ENCODE assay signal across 8 cellular contexts in genomic region chrX:126770179-126770578, GRCh38. TPM values are rescaled to one million over a fixed set of nuclear protein-coding genes. Genes with fewer than 3 reads are reported as not detected.
DNase-seq lines count a peak whose midpoint lies in the region; FAIRE-seq and TF ChIP-seq lines count a peak whose summit lies in the region.

No MANE protein-coding gene starts in this region.

- CTCF ChIA-PET in HEK293 (lab: Yijun Ruan, JAX) (interaction anchor here (0.5 to 1.7 kb wide), 9 partner anchors 13 to 1483 kb away, joined by 3 to 6 read pairs (median 3); no protein-coding TSS in a partner anchor), OCI-LY7 (lab: Charles Lee; ENCODE audit: unreplicated experiment) (no interaction called here)

- no peak overlapping the region for H2AFZ ChIP-seq in OCI-LY7 (ENCODE audit: low read length)

- TF ChIP-seq CTCF in GM10266 (IDR thresholded peaks at IDR 0.05; ENCODE audit: control insufficient read depth, insufficient read depth, low read depth, missing control alignments) (peak; percentile 34), HEK293 (tag by site-specific recombination; IDR thresholded peaks at IDR 0.05) (no peak), OCI-LY7 (conservative IDR thresholded peaks at IDR 0.05; ENCODE audit: low read length) (peak; percentile 59), transverse colon (IDR thresholded peaks at IDR 0.05) (peak in 1 of 5 experiments; percentile 34)

- no peak overlapping the region for H3K4me3 ChIP-seq in HEK293 (ENCODE audit: low read depth, low read length)
- H3K4me3 ChIP-seq in OCI-LY7 (ENCODE audit: low read depth, low read length, poor library complexity, severe bottlenecking), result no peak overlapping the region
- no peak overlapping the region for H3K4me3 ChIP-seq in effector memory CD4-positive, alpha-beta T cell (ENCODE audit: insufficient read depth, low read depth, low read length, poor library complexity, severe bottlenecking)
- no peak overlapping the region for H3K4me3 ChIP-seq in transverse colon

- no peaks in the 10 kb centered on the region for H3K4me1 ChIP-seq in HEK293 (ENCODE audit: control insufficient read depth, insufficient read depth, low read length)
- no peaks in the 10 kb centered on the region for H3K4me1 ChIP-seq in OCI-LY7 (ENCODE audit: insufficient read depth, low read length, poor library complexity, severe bottlenecking)
- H3K4me1 ChIP-seq in effector memory CD4-positive, alpha-beta T cell (ENCODE audit: control insufficient read depth, insufficient read depth, low read length, poor library complexity, severe bottlenecking), result no peaks in the 10 kb centered on the region
- no peaks in the 10 kb centered on the region for H3K4me1 ChIP-seq in transverse colon

- H3K27ac ChIP-seq in HEK293 (ENCODE audit: extremely low read depth, low read depth, low read length) (no peak overlapping the region), OCI-LY7 (ENCODE audit: low read depth, low read length, poor library complexity, severe bottlenecking) (no peak overlapping the region), transverse colon (no peak overlapping the region)
- no peak overlapping the region for H3K27ac ChIP-seq in effector memory CD4-positive, alpha-beta T cell (ENCODE audit: insufficient read depth, low read length, poor library complexity, severe bottlenecking)

- DNase-seq in GM10266 (ENCODE audit: extremely low spot score) (peak; percentile 6), OCI-LY7 (ENCODE audit: low spot score) (peak; percentile 3), globus pallidus (ENCODE audit: low spot score) (peak; percentile 8), urothelium cell line (ENCODE audit: low spot score) (peak; percentile 4), transverse colon (no peak), NCI-H2227 (lab: John Stamatoyannopoulos, UW; ENCODE audit: unreplicated experiment) (no peak)
- no peak for DNase-seq in effector memory CD4-positive, alpha-beta T cell

- H3K4me2 ChIP-seq in OCI-LY7 (ENCODE audit: low read length), result no peak overlapping the region

- TF ChIP-seq POLR2A in transverse colon (IDR thresholded peaks at IDR 0.05), result no peak

- POLR2A ChIA-PET in HEK293 (lab: Yijun Ruan, JAX) (no interaction called here), OCI-LY7 (lab: Charles Lee) (no interaction called here)

- H4K20me1 ChIP-seq in OCI-LY7 (ENCODE audit: insufficient read depth, low read length), result no peaks in the 10 kb centered on the region

- H3K9me2 ChIP-seq in OCI-LY7 (ENCODE audit: insufficient read depth, low read length), result no peaks in the 10 kb centered on the region

- in situ Hi-C loops in transverse colon (cut with MboI; ENCODE audit: low pct_ligation_motif_present in 1 of 4, low pct_unique_long_range_greater_than_20kb in 1 of 4, low sequenced_read_pairs in 3 of 4), result no loop called here

- FAIRE-seq in urothelium cell line (lab: Jason Lieb, UNC), result no peak

- no TSS peak for BruUV-seq in OCI-LY7 (replicated peaks; lab: Mats Ljungman, UMichigan)

- no peak for TF ChIP-seq EP300 in transverse colon (IDR thresholded peaks at IDR 0.05; ENCODE audit: low read depth)

- H3K27me3 ChIP-seq in effector memory CD4-positive, alpha-beta T cell (replicated peaks; ENCODE audit: control insufficient read depth, insufficient read depth, low read length, poor library complexity, severe bottlenecking), result no peaks in the 10 kb centered on the region
- no peaks in the 10 kb centered on the region for H3K27me3 ChIP-seq in transverse colon

- intact Hi-C loops in OCI-LY7 (cut with micrococcal nuclease; ENCODE audit: unreplicated experiment) (no loop called here), transverse colon (cut with DNase I; ENCODE audit: low total_unique reads) (no loop called here)

- H3K79me2 ChIP-seq in OCI-LY7 (ENCODE audit: insufficient read depth, low read depth, low read length), result no peaks in the 10 kb centered on the region

- WGBS in transverse colon (ENCODE audit: low coverage in 1 of 2), 2 donors, result 12 to 20% methylated on average over 1 to 5 of the region's 5 CpGs

- H3K36me3 ChIP-seq in HEK293 (ENCODE audit: control insufficient read depth in 2 of 2, insufficient read depth in 1 of 2, low read length in 2 of 2), result no peaks in the 10 kb centered on the region
- no peaks in the 10 kb centered on the region for H3K36me3 ChIP-seq in OCI-LY7 (ENCODE audit: insufficient read depth, low read length)
- H3K36me3 ChIP-seq in effector memory CD4-positive, alpha-beta T cell (ENCODE audit: control insufficient read depth, insufficient read depth, low read length), result no peaks in the 10 kb centered on the region
- H3K36me3 ChIP-seq in transverse colon, result no peaks in the 10 kb centered on the region

- H3K9me3 ChIP-seq in HEK293 (ENCODE audit: control insufficient read depth, insufficient read depth, low read depth, low read length) (no peaks in the 10 kb centered on the region), OCI-LY7 (ENCODE audit: low read length) (no peaks in the 10 kb centered on the region), transverse colon (no peaks in the 10 kb centered on the region)
- no peaks in the 10 kb centered on the region for H3K9me3 ChIP-seq in effector memory CD4-positive, alpha-beta T cell (ENCODE audit: control insufficient read depth, low read length)

TF ChIP-seq in HEK293, 187 proteins besides CTCF, POLR2A, EP300 and RAD21:
- no peak for TF ChIP-seq ZNF571 (tag by site-specific recombination; IDR thresholded peaks at IDR 0.05)
- TF ChIP-seq ZNF654 (tag by site-specific recombination; IDR thresholded peaks at IDR 0.05; ENCODE audit: low read depth), result peak; percentile 52

RNA-seq across cellular contexts. Expression of gene PRR32, which starts 49.4 kb away (rescaled TPM):
- total RNA-seq in OCI-LY7 (2014; rRNA removed; shearing (Covaris generic)), result not detected in 2 replicates
- total RNA-seq in OCI-LY7 (2022) (not detected in 2 replicates), transverse colon (not detected)

Comparison
In these comparisons a context has a peak if more than half of its experiments do, and no peak if none do; other contexts are left out.
1. DNase-seq: peak in GM10266 (single experiment), OCI-LY7 (single experiment), globus pallidus (single experiment) and urothelium cell line (single experiment); none in effector memory CD4-positive, alpha-beta T cell (0 of 3), transverse colon (single experiment) and NCI-H2227 (single experiment).